ENCODE assay signal across 8 cellular contexts in genomic region chr1:39104158-39105060, GRCh38.
DNase-seq lines count a peak whose midpoint lies in the region; ATAC-seq, FAIRE-seq and TF ChIP-seq lines count a peak whose summit lies in the region.

No MANE protein-coding gene starts in this region.

- no peak for DNase-seq in CD8-positive, alpha-beta memory T cell
- DNase-seq in M059J (ENCODE audit: low read depth), result peak; percentile 64
- no peak for DNase-seq in bronchial epithelial cell (ENCODE audit: low read depth)
- no peak for DNase-seq in left lung
- DNase-seq in GM03348 (ENCODE audit: low spot score), result no peak
- no peak for DNase-seq in stimulated activated CD4-positive, alpha-beta T cell treated with anti-CD3 and anti-CD28 coated beads, Interleukin-1b, Interleukin-23, amount 100 ng/mL, for 48 hours

- no peak for FAIRE-seq in bronchial epithelial cell (lab: Jason Lieb, UNC)

- no peaks in the 10 kb centered on the region for H3K9me3 Mint-ChIP-seq in CD8-positive, alpha-beta memory T cell

- CTCF ChIA-PET in CD8-positive, alpha-beta memory T cell (lab: Charles Lee), result interaction anchor here (2.6 kb wide), 1 partner anchor 87 kb away, joined by 12 read pairs; no protein-coding TSS in a partner anchor

- no peak overlapping the region for H3K4me3 ChIP-seq in CD8-positive, alpha-beta memory T cell (ENCODE audit: low read length)
- H3K4me3 ChIP-seq in bronchial epithelial cell (ENCODE audit: low read depth, low read length) (peak overlapping the region; percentile 77), left lung (peak overlapping the region; percentile 71 to 87), thymus (ENCODE audit: low read length) (peak overlapping the region; percentile 66)

- peaks cover 13 to 16% (median 15%) of the 10 kb centered on the region in 3 donors for H3K4me1 Mint-ChIP-seq in CD8-positive, alpha-beta memory T cell

- no peaks in the 10 kb centered on the region for H3K27me3 ChIP-seq in CD8-positive, alpha-beta memory T cell (ENCODE audit: insufficient read depth, low read length, poor library complexity, severe bottlenecking)
- H3K27me3 ChIP-seq in bronchial epithelial cell (ENCODE audit: control insufficient read depth, insufficient read depth, low read length), result no peaks in the 10 kb centered on the region
- peaks cover 0 to 26% of the 10 kb centered on the region in 2 donors for H3K27me3 ChIP-seq in left lung
- H3K27me3 ChIP-seq in thymus (ENCODE audit: control insufficient read depth, insufficient read depth), result peaks cover 5% of the 10 kb centered on the region

- peak overlapping the region; percentile 71 to 82 (median 74) for H3K4me3 Mint-ChIP-seq in CD8-positive, alpha-beta memory T cell

- TF ChIP-seq CTCF in bronchial epithelial cell (IDR thresholded peaks at IDR 0.05; ENCODE audit: insufficient read depth, low read length, severe bottlenecking), result no peak
- no peak for TF ChIP-seq CTCF in left lung (IDR thresholded peaks at IDR 0.05)

- peak overlapping the region in 3 of 8 donors; percentile 22 to 66 (median 24) for H3K27ac Mint-ChIP-seq in CD8-positive, alpha-beta memory T cell

- H3K9me3 ChIP-seq in CD8-positive, alpha-beta memory T cell (ENCODE audit: low read length), result no peaks in the 10 kb centered on the region
- H3K9me3 ChIP-seq in left lung, result no peaks in the 10 kb centered on the region
- no peaks in the 10 kb centered on the region for H3K9me3 ChIP-seq in thymus (ENCODE audit: control insufficient read depth)

- no peaks in the 10 kb centered on the region for H3K27me3 Mint-ChIP-seq in CD8-positive, alpha-beta memory T cell

- peaks cover 25% of the 10 kb centered on the region for H3K4me1 ChIP-seq in CD8-positive, alpha-beta memory T cell (ENCODE audit: insufficient read depth, low read length)
- H3K4me1 ChIP-seq in left lung (peaks cover 35 to 52% of the 10 kb centered on the region in 2 donors), thymus (ENCODE audit: control insufficient read depth, insufficient read depth, low read length) (peaks cover 8% of the 10 kb centered on the region)

- H3K36me3 ChIP-seq in CD8-positive, alpha-beta memory T cell (ENCODE audit: insufficient read depth, low read length), result no peaks in the 10 kb centered on the region
- H3K36me3 ChIP-seq in bronchial epithelial cell (ENCODE audit: control insufficient read depth, insufficient read depth, low read length), result no peaks in the 10 kb centered on the region
- no peaks in the 10 kb centered on the region for H3K36me3 ChIP-seq in left lung
- H3K36me3 ChIP-seq in thymus (ENCODE audit: control insufficient read depth, insufficient read depth), result no peaks in the 10 kb centered on the region

- ATAC-seq in left lung (peak; percentile 7), HG03565 (IDR thresholded peaks at IDR 0.05; ENCODE audit: unreplicated experiment) (no peak)

- POLR2A ChIA-PET in CD8-positive, alpha-beta memory T cell (lab: Charles Lee), result no interaction called here

- no peak overlapping the region for H3K27ac ChIP-seq in CD8-positive, alpha-beta memory T cell (ENCODE audit: low read depth, low read length)
- H3K27ac ChIP-seq in left lung, result peak overlapping the region; percentile 90 to 95
- H3K27ac ChIP-seq in thymus (ENCODE audit: low read depth), result peak overlapping the region; percentile 56

- 75% methylated on average over 25 of the region's 25 CpGs for WGBS in thymus

- intact Hi-C loops in left lung (cut with DNase I), result loop anchor here (10.0 kb wide), 1 partner anchor 80 kb away; no protein-coding TSS in a partner anchor

- H3K36me3 Mint-ChIP-seq in CD8-positive, alpha-beta memory T cell, result no peaks in the 10 kb centered on the region
